ENCODE assay signal across 29 cellular contexts in the genomic region with DNA sequence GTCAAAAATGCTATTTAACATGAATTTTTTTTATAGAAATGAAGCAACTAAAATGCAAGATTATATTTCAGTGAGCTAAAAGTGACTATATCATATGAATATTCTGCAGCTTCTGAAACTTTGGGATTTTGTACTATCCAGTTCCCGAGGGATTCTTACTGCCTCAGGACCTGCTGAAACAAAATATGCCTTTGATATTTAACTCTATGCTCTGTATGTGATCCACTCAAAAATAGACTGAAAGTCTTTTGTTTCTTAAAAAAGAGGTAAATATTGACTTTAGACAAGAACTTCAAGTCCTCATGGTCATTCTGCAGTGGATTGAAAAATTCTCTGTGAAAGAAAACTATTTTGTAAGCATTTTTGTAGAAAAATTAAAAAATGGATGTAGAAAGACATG.
"Had no signal": no experiment of that assay in that cellular context is flagged by ENCODE, and none has a peak within 500 bp of the region (broad histone marks: within the 10 kb centered on the region; RNA-seq: fewer than 3 reads in every experiment).

No MANE protein-coding gene starts in this region.

- H3K4me3 ChIP-seq: coronary artery, dorsolateral prefrontal cortex, gastroesophageal sphincter, heart right ventricle had no signal

- ATAC-seq: activated CD4-positive, CD25-positive, alpha-beta regulatory T cell treated with anti-CD3 and anti-CD28 coated beads, Interleukin-2, amount 50 U/mL, for 24 hours; activated CD8-positive, alpha-beta T cell treated with anti-CD3 and anti-CD28 coated beads for 36 hours; activated T-cell treated with anti-CD3 and anti-CD28 coated beads, Interleukin-2, amount 50 U/mL, for 4 hours; activated T-helper 17 cell treated with anti-CD3 and anti-CD28 coated beads, Interleukin-2, amount 50 U/mL, for 72 hours; esophagus mucosa; foreskin keratinocyte; gastroesophageal sphincter; heart right ventricle; T-helper 17 cell had no signal

- DNase-seq: activated B cell treated with CpG ODN at 0.5 μM for 24 hours; activated CD4-positive, alpha-beta T cell treated with anti-CD3 and anti-CD28 coated beads for 48 hours; activated CD4-positive, alpha-beta T cell treated with anti-CD3 and anti-CD28 coated beads, Interleukin-2, amount 50 U/mL, for 1 hour; activated CD4-positive, alpha-beta T cell treated with anti-CD3 and anti-CD28 coated beads, Interleukin-2, amount 50 U/mL, for 48 hours; activated CD8-positive, alpha-beta memory T cell treated with anti-CD3 and anti-CD28 coated beads for 24 hours; activated CD8-positive, alpha-beta T cell treated with anti-CD3 and anti-CD28 coated beads for 36 hours; activated effector memory CD4-positive, alpha-beta T cell treated with Interleukin-2 at 50 U/mL for 16 hours; activated gamma-delta T cell treated with Interleukin-2 at 50 U/mL for 16 hours; activated naive CD4-positive, alpha-beta T cell treated with anti-CD3 and anti-CD28 coated beads, Interleukin-2, amount 50 U/mL, for 16 hours; activated naive CD4-positive, alpha-beta T cell treated with Interleukin-2 at 50 U/mL for 16 hours; activated T-cell treated with anti-CD3 and anti-CD28 coated beads, Interleukin-2, amount 50 U/mL, for 4 hours; amniotic stem cell; anterior cingulate cortex; brain microvascular endothelial cell; dorsolateral prefrontal cortex; effector memory CD4-positive, alpha-beta T cell; endodermal cell; foreskin keratinocyte; heart right ventricle; T-helper 17 cell; T1000; WERI-Rb-1 had no signal

- FAIRE-seq: astrocyte, bronchial epithelial cell had no signal
